ENCODE assay signal across 2 cellular contexts in the genomic region with DNA sequence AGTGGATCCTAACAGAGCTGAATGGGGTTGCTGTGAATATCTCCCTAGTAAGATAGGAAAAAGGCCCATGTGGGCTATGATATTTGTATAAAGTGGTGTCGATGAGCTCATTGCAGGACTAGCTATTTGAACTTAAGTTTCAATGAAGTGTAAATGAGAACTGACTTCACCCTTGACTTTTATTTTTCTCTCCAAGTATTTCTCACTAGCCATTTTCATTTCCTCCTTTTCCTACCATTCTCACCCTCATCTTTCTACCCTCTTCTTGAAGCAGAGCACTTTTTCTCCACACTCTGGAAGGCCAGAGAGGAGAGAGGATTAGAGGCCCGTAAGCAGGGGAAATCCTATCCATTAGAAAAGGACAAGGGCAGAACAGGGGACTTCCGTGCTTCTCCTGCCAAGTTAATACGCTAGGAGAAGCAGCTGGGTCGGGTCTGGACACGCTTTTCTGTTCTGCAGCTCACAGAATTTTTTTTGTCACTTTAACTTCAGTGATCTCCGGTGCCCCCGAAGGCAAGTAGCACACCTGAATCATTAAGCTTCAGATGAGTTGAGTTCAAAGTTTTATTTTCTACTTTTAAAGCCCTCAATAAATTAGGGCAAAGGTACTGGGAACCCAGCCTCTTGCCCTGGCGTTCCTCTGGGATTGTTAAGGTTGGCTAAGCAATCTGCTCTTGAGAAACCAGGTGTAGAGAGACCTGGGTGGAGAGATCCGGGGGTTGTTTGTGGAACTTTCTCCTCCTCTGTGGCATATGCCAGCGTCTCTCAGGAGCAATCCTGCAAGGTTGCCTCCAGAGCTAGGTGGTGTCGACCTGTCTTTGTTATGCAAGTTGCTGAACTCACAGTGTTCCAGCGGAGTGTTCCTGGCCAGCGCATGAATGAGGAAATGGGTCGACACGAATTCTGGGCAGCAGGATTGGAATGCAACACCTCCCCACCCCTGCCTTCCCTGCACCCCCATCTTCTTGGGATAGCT.
TF ChIP-seq lines count a peak whose summit lies in the region.

No MANE protein-coding gene starts in this region.

TF ChIP-seq in GM12878, 131 proteins besides CTCF, POLR2A, EP300 and RAD21 (continued from another document and continues in another):
- TF ChIP-seq NKRF (conservative IDR thresholded peaks at IDR 0.05) (0 out of 2 replicates have a peak, but pooled peaks have one; percentile 35), SMAD1 (IDR thresholded peaks at IDR 0.05; ENCODE audit: low read depth, partially characterized antibody) (peak; percentile 61), BMI1 (IDR thresholded peaks at IDR 0.05; ENCODE audit: borderline replicate concordance) (peak; percentile 30; the same call in 1 of the 2 replicates), E4F1 (IDR thresholded peaks at IDR 0.05; ENCODE audit: borderline replicate concordance, partially characterized antibody) (no peak), SMC3 (IDR thresholded peaks at IDR 0.05; ENCODE audit: borderline replicate concordance, low read length) (no peak), TAF1 (IDR thresholded peaks at IDR 0.05; ENCODE audit: borderline replicate concordance, low read depth, low read length) (peak; percentile 18; the same call in 1 of the 2 replicates), MTA2 (IDR thresholded peaks at IDR 0.05; ENCODE audit: low read depth) (peak; percentile 79), SP1 (IDR thresholded peaks at IDR 0.05; ENCODE audit: low read depth, low read length) (peak; percentile 9), TCF3 (IDR thresholded peaks at IDR 0.05; ENCODE audit: borderline replicate concordance, insufficient read depth, low read depth, low read length) (no peak), IKZF1 (conservative IDR thresholded peaks at IDR 0.05) (peak; percentile 86), EED (IDR thresholded peaks at IDR 0.05; ENCODE audit: low read depth) (peak; percentile 99), KLF5 (IDR thresholded peaks at IDR 0.05; ENCODE audit: partially characterized antibody) (no peak), RBBP5 (conservative IDR thresholded peaks at IDR 0.05) (no peak), NFIC (IDR thresholded peaks at IDR 0.05; ENCODE audit: low read depth, low read length) (peak; percentile 89), POLR2AphosphoS5 (IDR thresholded peaks at IDR 0.05; ENCODE audit: low read length) (peak; percentile 20; the same call in 1 of the 2 replicates)
- TF ChIP-seq, protein P1, sequence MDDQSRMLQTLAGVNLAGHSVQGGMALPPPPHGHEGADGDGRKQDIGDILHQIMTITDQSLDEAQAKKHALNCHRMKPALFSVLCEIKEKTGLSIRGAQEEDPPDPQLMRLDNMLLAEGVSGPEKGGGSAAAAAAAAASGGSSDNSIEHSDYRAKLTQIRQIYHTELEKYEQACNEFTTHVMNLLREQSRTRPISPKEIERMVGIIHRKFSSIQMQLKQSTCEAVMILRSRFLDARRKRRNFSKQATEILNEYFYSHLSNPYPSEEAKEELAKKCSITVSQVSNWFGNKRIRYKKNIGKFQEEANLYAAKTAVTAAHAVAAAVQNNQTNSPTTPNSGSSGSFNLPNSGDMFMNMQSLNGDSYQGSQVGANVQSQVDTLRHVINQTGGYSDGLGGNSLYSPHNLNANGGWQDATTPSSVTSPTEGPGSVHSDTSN (IDR thresholded peaks at IDR 0.05; ENCODE audit: insufficient replicate concordance, low read depth, low read length), result no peak

TF ChIP-seq in HepG2, 621 proteins besides CTCF, POLR2A, EP300 and RAD21 (continued from another document):
- TF ChIP-seq NR2F6 (IDR thresholded peaks at IDR 0.05) (no peak), NR2F6 (CRISPR knock-in tag; IDR thresholded peaks at IDR 0.05) (0 out of 2 replicates have a peak, but pooled peaks have one; percentile 5), ELF3 (CRISPR knock-in tag; IDR thresholded peaks at IDR 0.05) (peak; percentile 37; the same call in 1 of the 2 replicates), ZNF629 (CRISPR knock-in tag; conservative IDR thresholded peaks at IDR 0.05) (peak; percentile 77), ZMYM3 (CRISPR knock-in tag; IDR thresholded peaks at IDR 0.05) (peak; percentile 23; the same call in 1 of the 2 replicates), ADNP (CRISPR knock-in tag; IDR thresholded peaks at IDR 0.05) (0 out of 2 replicates have a peak, but pooled peaks have one; percentile 21), ZBTB7B (CRISPR knock-in tag; IDR thresholded peaks at IDR 0.05) (0 out of 2 replicates have a peak, but pooled peaks have one; percentile 19), ZNF564 (CRISPR knock-in tag; IDR thresholded peaks at IDR 0.05) (no peak), SMYD3 (CRISPR knock-in tag; IDR thresholded peaks at IDR 0.05) (no peak), PPARG (CRISPR knock-in tag; conservative IDR thresholded peaks at IDR 0.05) (peak; percentile 68), NFKBIZ (CRISPR knock-in tag; IDR thresholded peaks at IDR 0.05) (0 out of 2 replicates have a peak, but pooled peaks have one; percentile 6), ZFX (CRISPR knock-in tag; IDR thresholded peaks at IDR 0.05; ENCODE audit: low read depth) (no peak), KLF11 (CRISPR knock-in tag; IDR thresholded peaks at IDR 0.05) (no peak), PITX1 (CRISPR knock-in tag; IDR thresholded peaks at IDR 0.05) (0 out of 2 replicates have a peak, but pooled peaks have one; percentile 16), NPAS2 (CRISPR knock-in tag; IDR thresholded peaks at IDR 0.05; ENCODE audit: borderline replicate concordance) (no peak), ZNF615 (CRISPR knock-in tag; IDR thresholded peaks at IDR 0.05; ENCODE audit: borderline replicate concordance) (0 out of 2 replicates have a peak, but pooled peaks have one; percentile 10)
- TF ChIP-seq, protein P2, sequence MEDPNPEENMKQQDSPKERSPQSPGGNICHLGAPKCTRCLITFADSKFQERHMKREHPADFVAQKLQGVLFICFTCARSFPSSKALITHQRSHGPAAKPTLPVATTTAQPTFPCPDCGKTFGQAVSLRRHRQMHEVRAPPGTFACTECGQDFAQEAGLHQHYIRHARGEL (CRISPR knock-in tag; IDR thresholded peaks at IDR 0.05), result no peak
- TF ChIP-seq, protein P3, sequence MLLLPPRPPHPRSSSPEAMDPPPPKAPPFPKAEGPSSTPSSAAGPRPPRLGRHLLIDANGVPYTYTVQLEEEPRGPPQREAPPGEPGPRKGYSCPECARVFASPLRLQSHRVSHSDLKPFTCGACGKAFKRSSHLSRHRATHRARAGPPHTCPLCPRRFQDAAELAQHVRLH (CRISPR knock-in tag; IDR thresholded peaks at IDR 0.05; ENCODE audit: borderline replicate concordance, low read depth), result 0 out of 2 replicates have a peak, but pooled peaks have one; percentile 17
- TF ChIP-seq, protein P4, sequence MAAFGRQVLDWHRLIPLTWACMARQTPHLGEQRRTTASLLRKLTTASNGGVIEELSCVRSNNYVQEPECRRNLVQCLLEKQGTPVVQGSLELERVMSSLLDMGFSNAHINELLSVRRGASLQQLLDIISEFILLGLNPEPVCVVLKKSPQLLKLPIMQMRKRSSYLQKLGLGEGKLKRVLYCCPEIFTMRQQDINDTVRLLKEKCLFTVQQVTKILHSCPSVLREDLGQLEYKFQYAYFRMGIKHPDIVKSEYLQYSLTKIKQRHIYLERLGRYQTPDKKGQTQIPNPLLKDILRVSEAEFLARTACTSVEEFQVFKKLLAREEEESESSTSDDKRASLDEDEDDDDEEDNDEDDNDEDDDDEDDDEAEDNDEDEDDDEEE (CRISPR knock-in tag; IDR thresholded peaks at IDR 0.05), result 0 out of 2 replicates have a peak, but pooled peaks have one; percentile 38
